ENCODE assay signal across 1 cellular context in the genomic region with DNA sequence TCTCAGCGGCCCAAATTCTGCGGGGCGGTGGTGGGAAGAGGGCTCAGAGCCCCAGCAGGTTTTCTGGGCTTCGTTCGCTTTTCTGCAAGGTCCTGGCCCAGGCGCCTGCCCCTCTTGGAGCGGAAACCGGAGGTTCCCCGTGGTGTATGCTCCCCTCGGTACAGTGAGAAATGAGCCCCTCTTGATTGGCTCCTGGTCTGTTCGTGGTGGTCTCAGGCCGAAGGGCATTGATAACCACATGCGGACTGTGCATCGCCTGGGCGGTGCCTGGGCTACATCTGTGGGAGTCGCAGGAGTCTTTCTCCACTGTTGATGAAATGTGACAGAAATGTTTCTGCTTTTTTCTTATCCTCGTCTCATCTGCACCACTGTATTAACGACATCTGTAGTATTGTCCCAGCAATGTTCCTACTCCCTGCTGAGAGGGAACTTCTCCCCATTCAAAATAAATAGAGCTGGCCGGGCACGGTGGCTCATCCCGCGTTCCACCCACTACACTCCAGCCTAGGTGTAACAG.
TF ChIP-seq lines count a peak whose summit lies in the region.

No MANE protein-coding gene starts in this region.

TF ChIP-seq in endothelial cell of umbilical vein, 7 proteins besides CTCF, POLR2A, EP300 and RAD21:
- no peak for TF ChIP-seq POLR2AphosphoS5 (IDR thresholded peaks at IDR 0.05; ENCODE audit: insufficient read depth, low read depth, low read length)
- TF ChIP-seq EZH2 (IDR thresholded peaks at IDR 0.05; ENCODE audit: borderline replicate concordance, low read depth, low read length, severe bottlenecking): no peak
- no peak for TF ChIP-seq JUN (IDR thresholded peaks at IDR 0.05; ENCODE audit: borderline replicate concordance, insufficient read depth, insufficient read length, low read depth)
- no peak for TF ChIP-seq MYC (IDR thresholded peaks at IDR 0.05; ENCODE audit: low read depth, low read length)
- no peak for TF ChIP-seq FOS (IDR thresholded peaks at IDR 0.05; ENCODE audit: borderline replicate concordance, insufficient read depth, low read length)
- no peak for TF ChIP-seq GATA2 (IDR thresholded peaks at IDR 0.05; ENCODE audit: insufficient read depth, insufficient read length, low read depth, low read length)
- TF ChIP-seq, protein P1, sequence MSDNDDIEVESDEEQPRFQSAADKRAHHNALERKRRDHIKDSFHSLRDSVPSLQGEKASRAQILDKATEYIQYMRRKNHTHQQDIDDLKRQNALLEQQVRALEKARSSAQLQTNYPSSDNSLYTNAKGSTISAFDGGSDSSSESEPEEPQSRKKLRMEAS (IDR thresholded peaks at IDR 0.05; ENCODE audit: insufficient read depth, insufficient read length): no peak
